ENCODE assay signal across 18 cellular contexts in the genomic region with DNA sequence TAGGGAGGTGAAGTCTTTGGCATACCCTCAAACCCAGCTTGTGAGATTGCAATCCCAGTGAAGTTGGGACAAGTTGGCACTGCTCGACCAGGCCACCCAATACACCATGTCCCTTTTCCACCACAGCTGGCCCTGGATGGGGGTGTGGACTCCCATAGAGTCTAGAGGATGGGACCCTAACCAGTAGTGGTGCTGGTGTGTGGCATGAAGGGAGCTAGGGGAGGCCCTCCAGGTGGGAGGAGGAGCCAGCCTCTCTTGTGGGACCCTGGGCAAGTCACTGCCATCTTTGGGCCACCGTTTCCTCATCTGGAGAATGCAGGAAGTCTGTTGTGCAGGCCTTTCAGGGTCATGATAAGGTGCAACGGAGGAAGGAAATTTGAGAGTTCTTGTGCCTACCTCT.
"Had no signal": no experiment of that assay in that cellular context is flagged by ENCODE, and none has a peak within 500 bp of the region (broad histone marks: within the 10 kb centered on the region; RNA-seq: fewer than 3 reads in every experiment).

No MANE protein-coding gene starts in this region.

- H3K4me3 ChIP-seq: coronary artery, gastroesophageal sphincter, heart left ventricle, hepatocyte, left lung, lower lobe of right lung, mucosa of descending colon had no signal

- DNase-seq: effector CD8-positive, alpha-beta T cell; effector memory CD8-positive, alpha-beta T cell; endodermal cell; erythroblast; foreskin keratinocyte; heart left ventricle; hypothalamus; left cardiac atrium; left lung; left ventricle myocardium superior; lower lobe of right lung; mesenchymal stem cell; mucosa of descending colon had no signal

- H3K4me1 Mint-ChIP-seq: endodermal cell, mesothelial cell of epicardium had no signal

- ATAC-seq: effector memory CD8-positive, alpha-beta T cell; esophagus mucosa; foreskin keratinocyte; gastroesophageal sphincter; heart left ventricle; left cardiac atrium; left lung; left ventricle myocardium superior; lower lobe of right lung; mucosa of descending colon had no signal

- H3K27ac Mint-ChIP-seq: effector memory CD8-positive, alpha-beta T cell; endodermal cell; mesothelial cell of epicardium had no signal

- H3K4me3 Mint-ChIP-seq: effector memory CD8-positive, alpha-beta T cell; endodermal cell; mesothelial cell of epicardium had no signal

- H3K27me3 Mint-ChIP-seq: effector memory CD8-positive, alpha-beta T cell had no signal

- H3K9me3 ChIP-seq: gastroesophageal sphincter, lower lobe of right lung had no signal
